24 cellular contexts compared by ENCODE assay signal in genomic region chr13:113766035-113766800, GRCh38. TPM values are rescaled to one million over a fixed set of nuclear protein-coding genes. Genes with fewer than 3 reads are reported as not detected.
"Had no signal": no experiment of that assay in that cellular context is flagged by ENCODE, and none has a peak within 500 bp of the region (broad histone marks: within the 10 kb centered on the region; RNA-seq: fewer than 3 reads in every experiment).

No MANE protein-coding gene starts in this region.

- H3K27ac ChIP-seq: adrenal gland, prostate gland, right atrium auricular region, testis had no signal

- H3K4me3 Mint-ChIP-seq: activated B cell treated with CpG ODN at 0.5 μM for 24 hours; activated CD8-positive, alpha-beta T cell treated with anti-CD3 and anti-CD28 coated beads, Interleukin-2, amount 10 ng/mL, durations not matched to agents 7 days and 5 days; effector memory CD8-positive, alpha-beta T cell; stimulated activated effector memory CD8-positive, alpha-beta T cell treated with anti-CD3 and anti-CD28 coated beads, Interleukin-12 subunit alpha, Interleukin-12 subunit beta, amount 100 ng/mL, for 72 hours; type B pancreatic cell had no signal

- H3K36me3 ChIP-seq: adrenal gland, prostate gland, right atrium auricular region had no signal

- DNase-seq: activated B cell treated with CpG ODN at 0.5 μM for 24 hours; activated CD4-positive, alpha-beta T cell treated with anti-CD3 and anti-CD28 coated beads for 48 hours; activated CD8-positive, alpha-beta memory T cell treated with anti-CD3 and anti-CD28 coated beads, Interleukin-2, amount 50 U/mL, for 48 hours; activated CD8-positive, alpha-beta T cell treated with anti-CD3 and anti-CD28 coated beads, Interleukin-2, amount 10 ng/mL, durations not matched to agents 7 days and 5 days; activated gamma-delta T cell treated with Interleukin-2 at 50 U/mL for 16 hours; activated T-cell treated with anti-CD3 and anti-CD28 coated beads, Interleukin-2, amount 50 U/mL, for 48 hours; adrenal gland; dermis blood vessel endothelial cell; effector memory CD8-positive, alpha-beta T cell; hippocampal formation; left colon; stimulated activated CD4-positive, alpha-beta T cell treated with anti-CD3 and anti-CD28 coated beads, Interleukin-15, amount 100 ng/mL, for 24 hours; stimulated activated CD4-positive, alpha-beta T cell treated with anti-CD3 and anti-CD28 coated beads, Interleukin-4, amount 100 ng/mL, for 1 hour; T-helper 1 cell; T-helper 9 cell; testis had no signal

- H3K4me1 ChIP-seq: adrenal gland, prostate gland, right atrium auricular region, testis had no signal

- H3K36me3 Mint-ChIP-seq: activated naive CD4-positive, alpha-beta T cell treated with anti-CD3 and anti-CD28 coated beads, Interleukin-2, amount 50 U/mL, for 72 hours; stimulated activated effector memory CD8-positive, alpha-beta T cell treated with anti-CD3 and anti-CD28 coated beads, Interleukin-12 subunit alpha, Interleukin-12 subunit beta, amount 100 ng/mL, for 72 hours; type B pancreatic cell had no signal

- H3K27me3 ChIP-seq: adrenal gland, right atrium auricular region, testis had no signal

- H3K4me1 Mint-ChIP-seq: activated B cell treated with CpG ODN at 0.5 μM for 24 hours; stimulated activated effector memory CD8-positive, alpha-beta T cell treated with anti-CD3 and anti-CD28 coated beads, Interleukin-12 subunit alpha, Interleukin-12 subunit beta, amount 100 ng/mL, for 72 hours had no signal

- H3K27ac Mint-ChIP-seq: activated B cell treated with CpG ODN at 0.5 μM for 24 hours; activated CD8-positive, alpha-beta T cell treated with anti-CD3 and anti-CD28 coated beads, Interleukin-2, amount 10 ng/mL, durations not matched to agents 7 days and 5 days; activated naive CD4-positive, alpha-beta T cell treated with anti-CD3 and anti-CD28 coated beads, Interleukin-2, amount 50 U/mL, for 72 hours; effector memory CD8-positive, alpha-beta T cell; stimulated activated effector memory CD8-positive, alpha-beta T cell treated with anti-CD3 and anti-CD28 coated beads, Interleukin-12 subunit alpha, Interleukin-12 subunit beta, amount 100 ng/mL, for 72 hours; type B pancreatic cell had no signal

- H3K4me3 ChIP-seq: adrenal gland, lung, prostate gland, right atrium auricular region, skin epidermis, testis had no signal

- H3K9me3 ChIP-seq: adrenal gland, prostate gland, right atrium auricular region, testis had no signal

- H3K9me3 Mint-ChIP-seq: activated B cell treated with CpG ODN at 0.5 μM for 24 hours; activated naive CD4-positive, alpha-beta T cell treated with anti-CD3 and anti-CD28 coated beads, Interleukin-2, amount 50 U/mL, for 72 hours; effector memory CD8-positive, alpha-beta T cell; stimulated activated effector memory CD8-positive, alpha-beta T cell treated with anti-CD3 and anti-CD28 coated beads, Interleukin-12 subunit alpha, Interleukin-12 subunit beta, amount 100 ng/mL, for 72 hours; type B pancreatic cell had no signal

- ATAC-seq: activated CD8-positive, alpha-beta T cell treated with anti-CD3 and anti-CD28 coated beads, Interleukin-2, amount 10 ng/mL, durations not matched to agents 7 days and 5 days; activated naive CD4-positive, alpha-beta T cell treated with anti-CD3 and anti-CD28 coated beads, Interleukin-2, amount 50 U/mL, for 72 hours; effector memory CD8-positive, alpha-beta T cell; stimulated activated effector memory CD8-positive, alpha-beta T cell treated with anti-CD3 and anti-CD28 coated beads, Interleukin-12 subunit alpha, Interleukin-12 subunit beta, amount 100 ng/mL, for 72 hours had no signal

RNA-seq across cellular contexts. Expression of gene TMEM255B, which starts 7.2 kb away (rescaled TPM):
- polyA plus RNA-seq: neural cell had no signal
